ENCODE assay signal across 12 cellular contexts in the genomic region with DNA sequence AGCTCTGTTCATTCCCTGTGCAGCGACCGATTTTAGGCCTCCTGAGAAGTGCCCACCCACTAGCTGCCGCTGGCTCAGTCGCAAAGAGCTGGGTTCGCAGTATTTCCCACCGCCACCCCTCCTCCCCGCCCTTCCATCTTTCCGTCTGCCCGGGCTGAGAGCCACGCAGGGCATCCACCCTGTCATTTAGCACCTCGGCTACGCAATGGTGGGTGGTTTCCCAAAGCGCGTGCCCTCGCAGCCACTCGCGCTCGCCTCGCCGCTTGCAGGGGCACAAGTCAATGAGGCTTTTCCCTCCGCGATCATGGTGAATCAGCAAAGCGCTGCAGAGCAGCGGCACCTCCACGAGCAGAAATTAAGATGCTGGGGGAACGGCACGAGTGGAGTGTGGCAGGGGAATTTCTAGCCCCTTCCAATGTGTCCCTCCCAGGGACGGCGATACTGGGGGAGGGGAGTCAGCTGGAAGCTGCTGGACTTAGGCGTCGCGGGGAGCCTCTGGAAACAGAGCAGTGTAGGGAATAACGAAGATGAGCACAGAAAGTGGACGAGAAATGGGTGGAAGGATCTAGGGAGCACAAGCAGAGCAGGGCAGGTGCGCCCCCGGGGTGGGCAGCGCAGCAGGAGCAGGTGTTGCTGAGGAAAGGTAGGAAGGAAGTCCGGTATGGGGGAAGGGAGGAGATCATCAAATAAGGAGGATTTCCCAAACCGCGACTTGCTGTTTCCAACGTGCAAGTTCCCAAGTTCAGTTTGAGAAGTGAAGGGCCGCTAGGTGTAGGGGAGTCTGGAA. TPM values are rescaled to one million over a fixed set of nuclear protein-coding genes. Genes with fewer than 3 reads are reported as not detected.
A peak's percentile ranks its signal among the peaks of the same experiment; 100 is the strongest.
DNase-seq lines count a peak whose midpoint lies in the region; ATAC-seq, FAIRE-seq and TF ChIP-seq lines count a peak whose summit lies in the region.
"Had no signal": no experiment of that assay in that cellular context is flagged by ENCODE, and none has a peak within 500 bp of the region (broad histone marks: within the 10 kb centered on the region; RNA-seq: fewer than 3 reads in every experiment).

No MANE protein-coding gene starts in this region.

- H3K4me3 ChIP-seq in A673 (ENCODE audit: low read depth, low read length, poor library complexity, severe bottlenecking) (peak overlapping the region; percentile 2), H1 (ENCODE audit: extremely low read depth in 1 of 4, insufficient read depth in 2 of 4, low read depth in 3 of 4, low read length in 4 of 4) (peak overlapping the region; percentile 48 to 73 (median 49)), PC-3 (ENCODE audit: low read length) (no peak overlapping the region)

- TF ChIP-seq CTCF in A673 (conservative IDR thresholded peaks at IDR 0.05; ENCODE audit: low read depth, low read length) (no peak), H9 (conservative IDR thresholded peaks at IDR 0.05) (no peak), H1 (IDR thresholded peaks at IDR 0.05; ENCODE audit: control extremely low read depth in 1 of 3, insufficient read depth in 1 of 3, low read depth in 1 of 3, low read length in 3 of 3) (no peak), osteocyte (IDR thresholded peaks at IDR 0.05) (no peak), PC-3 (conservative IDR thresholded peaks at IDR 0.05; ENCODE audit: low read depth, low read length) (no peak)

- H2BK12ac ChIP-seq in H9 (ENCODE audit: insufficient read length, low read depth, low read length) (no peak overlapping the region), H1 (ENCODE audit: low read depth, low read length) (peak overlapping the region; percentile 17; the same call in 1 of the 2 replicates)

- no peaks in the 10 kb centered on the region for H3K79me2 ChIP-seq in H9 (ENCODE audit: insufficient read depth, low read length)
- H3K79me2 ChIP-seq in H1 (ENCODE audit: control insufficient read depth in 1 of 2, insufficient read depth in 2 of 2, low read length in 2 of 2): no peaks in the 10 kb centered on the region
- no peaks in the 10 kb centered on the region for H3K79me2 ChIP-seq in PC-3 (ENCODE audit: low read length)

- H3K9ac ChIP-seq in H9 (ENCODE audit: extremely low read depth, insufficient read length, low read length) (no peak overlapping the region), H1 (replicated peaks in 1 of 4; ENCODE audit: extremely low read depth in 1 of 4, low read depth in 3 of 4, low read length in 3 of 4) (no peak overlapping the region), PC-3 (ENCODE audit: low read length) (no peak overlapping the region)

- CTCF ChIA-PET in A673 (lab: Charles Lee): no interaction called here
- CTCF ChIA-PET in H1 (lab: Charles Lee; ENCODE audit: partially characterized antibody): no interaction called here
- CTCF ChIA-PET in PC-3 (lab: Charles Lee): no interaction called here

- H3K27ac Mint-ChIP-seq in H9: peak overlapping the region in 1 of 3 experiments; percentile 65; a peak in 2 of 7 replicates
- no peak overlapping the region for H3K27ac Mint-ChIP-seq in osteocyte (ENCODE audit: unreplicated experiment)

- no peak for TF ChIP-seq RAD21 in H1 (IDR thresholded peaks at IDR 0.05 in 1 of 2, conservative IDR thresholded peaks at IDR 0.05 in 1 of 2; ENCODE audit: low read depth in 2 of 2, low read length in 2 of 2)

- no CpG with 5 or more reads among the region's 42 CpGs for whole genome bisulfite sequencing in H9 (ENCODE audit: extremely low coverage, insufficient read length, low lambda C conversion rate)
- 1% methylated on average over 27 of the region's 42 CpGs; no CpG with 5 or more reads in 1 of the 2 experiments for WGBS in H1 (ENCODE audit: extremely low coverage in 1 of 2, insufficient coverage in 1 of 2, insufficient read length in 1 of 2, insufficient replicate concordance in 2 of 2, low coverage in 1 of 2, low lambda C conversion rate in 2 of 2, missing lambda C conversion rate in 1 of 2), 2 experiments

- no peak overlapping the region for H3K18ac ChIP-seq in H9 (ENCODE audit: insufficient read length, low read depth, low read length)
- peak overlapping the region; percentile 60; the same call in 1 of the 2 replicates for H3K18ac ChIP-seq in H1 (ENCODE audit: extremely low read depth, low read length)

- H3K14ac ChIP-seq in H9 (ENCODE audit: insufficient read depth, low read length): no peak overlapping the region; the same call in 1 of the 2 replicates
- H3K14ac ChIP-seq in H1 (ENCODE audit: insufficient read length): no peak overlapping the region

- H2BK5ac ChIP-seq in H9 (ENCODE audit: insufficient read length, low read length) (no peak overlapping the region), H1 (ENCODE audit: low read depth, low read length) (0 out of 2 replicates have a peak overlapping the region, but pooled peaks have one; percentile 35)

- H3K4me1 ChIP-seq in A673 (ENCODE audit: insufficient read depth, low read length, poor library complexity, severe bottlenecking): no peaks in the 10 kb centered on the region
- no peaks in the 10 kb centered on the region; the same call in 1 of the 2 replicates for H3K4me1 ChIP-seq in H9 (ENCODE audit: insufficient read depth, low read length)
- peaks cover 0 to 5% (median 0%) of the 10 kb centered on the region in 4 experiments; a peak in 3 of 7 replicates for H3K4me1 ChIP-seq in H1 (replicated peaks in 1 of 4; ENCODE audit: control insufficient read depth in 3 of 4, insufficient read depth in 4 of 4, low read length in 3 of 4)
- H3K4me1 ChIP-seq in PC-3 (ENCODE audit: insufficient read depth, low read length): no peaks in the 10 kb centered on the region

- H3K4me1 Mint-ChIP-seq in H9 (peaks cover 28 to 30% of the 10 kb centered on the region in 2 experiments), osteocyte (ENCODE audit: unreplicated experiment) (peaks cover 23% of the 10 kb centered on the region)

- intact Hi-C loops in A673 (cut with micrococcal nuclease; ENCODE audit: unreplicated experiment) (no loop called here), PC-3 (cut with micrococcal nuclease) (no loop called here)

- H3K27ac ChIP-seq in A673 (ENCODE audit: low read depth, low read length, poor library complexity, severe bottlenecking) (no peak overlapping the region), H9 (ENCODE audit: insufficient read length, low read depth, low read length) (no peak overlapping the region), H1 (ENCODE audit: low read depth, low read length) (no peak overlapping the region), PC-3 (ENCODE audit: low read length) (no peak overlapping the region)

- no peaks in the 10 kb centered on the region for H3F3A ChIP-seq in PC-3 (ENCODE audit: low read length, unreplicated experiment)

- H3K4ac ChIP-seq in H9 (ENCODE audit: low read depth, low read length) (no peak overlapping the region), H1 (replicated peaks; ENCODE audit: insufficient read length, low read depth, low read length) (peak overlapping the region; percentile 23)

- H4K20me1 ChIP-seq in H9 (ENCODE audit: control insufficient read depth, insufficient read depth, insufficient read length) (no peaks in the 10 kb centered on the region), H1 (replicated peaks in 1 of 2; ENCODE audit: control insufficient read depth in 1 of 2, insufficient read depth in 2 of 2, low read length in 2 of 2) (no peaks in the 10 kb centered on the region), PC-3 (ENCODE audit: low read length) (no peaks in the 10 kb centered on the region)

- H3K9me2 ChIP-seq in PC-3 (replicated peaks; ENCODE audit: low read length): no peaks in the 10 kb centered on the region

- H3K79me1 ChIP-seq in H9 (ENCODE audit: insufficient read depth, low read depth, low read length, poor library complexity, severe bottlenecking) (no peaks in the 10 kb centered on the region), H1 (ENCODE audit: low read depth, low read length) (no peaks in the 10 kb centered on the region)

- H3K23ac ChIP-seq in H9 (ENCODE audit: insufficient read length, low read depth, low read length): no peak overlapping the region
- no peak overlapping the region for H3K23ac ChIP-seq in H1 (ENCODE audit: insufficient read length)

- no peak overlapping the region for H4K5ac ChIP-seq in H9 (ENCODE audit: insufficient read length, low read depth, low read length)
- no peak overlapping the region for H4K5ac ChIP-seq in H1 (ENCODE audit: insufficient read length, low read depth, low read length)

- ATAC-seq in PC-3: no peak
- ATAC-seq in HG02970 (IDR thresholded peaks at IDR 0.05; ENCODE audit: low FRiP score, unreplicated experiment): no peak
- no peak for ATAC-seq in GM18873 (IDR thresholded peaks at IDR 0.05; ENCODE audit: low FRiP score, unreplicated experiment)

- TF ChIP-seq POLR2A in H1 (IDR thresholded peaks at IDR 0.05; ENCODE audit: control extremely low read depth in 1 of 2, low read depth in 2 of 2, low read length in 2 of 2): no peak

- H4K8ac ChIP-seq in H9 (replicated peaks; ENCODE audit: insufficient read length, low read depth, low read length) (no peak overlapping the region), H1 (ENCODE audit: extremely low read depth, insufficient read depth, low read length) (no peak overlapping the region)

- H3K56ac ChIP-seq in H9 (ENCODE audit: insufficient read length, low read depth, low read length) (no peak overlapping the region), H1 (replicated peaks; ENCODE audit: insufficient read length, low read depth, low read length) (peak overlapping the region; percentile 16)

- BruUV-seq in A673 (replicated peaks; lab: Mats Ljungman, UMichigan) (no TSS peak), PC-3 (replicated peaks; lab: Mats Ljungman, UMichigan) (no TSS peak)

- H2BK120ac ChIP-seq in H9 (ENCODE audit: low read depth, low read length, poor library complexity, severe bottlenecking) (no peak overlapping the region), H1 (replicated peaks; ENCODE audit: low read depth, low read length) (no peak overlapping the region)

- no peak overlapping the region for H3T11ph ChIP-seq in H9 (ENCODE audit: low read length)

- H3K4me3 Mint-ChIP-seq in H9 (peak overlapping the region; percentile 73 to 91), osteocyte (ENCODE audit: unreplicated experiment) (peak overlapping the region; percentile 58)

- H3K23me2 ChIP-seq in H9 (ENCODE audit: insufficient read length, low read depth, low read length, poor library complexity, severe bottlenecking) (peaks cover 37% of the 10 kb centered on the region), H1 (ENCODE audit: low read depth, low read length) (peaks cover 20% of the 10 kb centered on the region; the same call in 1 of the 2 replicates)

- H3K27me3 Mint-ChIP-seq in H9 (ENCODE audit: low read depth) (peaks cover 68% of the 10 kb centered on the region), osteocyte (ENCODE audit: unreplicated experiment) (peaks cover 73% of the 10 kb centered on the region)

- peak overlapping the region; percentile 98 for H3K4me2 ChIP-seq in H9 (ENCODE audit: insufficient read depth, insufficient read length, low read length)
- H3K4me2 ChIP-seq in H1 (ENCODE audit: insufficient read depth in 1 of 2, low read depth in 2 of 2, low read length in 2 of 2): peak overlapping the region; percentile 83 to 97
- H3K4me2 ChIP-seq in PC-3 (ENCODE audit: low read length): no peak overlapping the region

- H3K9me3 ChIP-seq in A673 (ENCODE audit: low read depth, low read length, poor library complexity, severe bottlenecking): no peaks in the 10 kb centered on the region
- no peaks in the 10 kb centered on the region for H3K9me3 ChIP-seq in H9 (ENCODE audit: control insufficient read depth, low read depth, low read length)
- no peaks in the 10 kb centered on the region for H3K9me3 ChIP-seq in H1 (ENCODE audit: insufficient read depth in 2 of 2, low read depth in 1 of 2, low read length in 1 of 2)
- no peaks in the 10 kb centered on the region for H3K9me3 ChIP-seq in PC-3 (ENCODE audit: low read length)

- peaks cover 2 to 4% of the 10 kb centered on the region in 2 experiments; a peak in 2 of 5 replicates for H3K9me3 Mint-ChIP-seq in H9
- no peaks in the 10 kb centered on the region for H3K9me3 Mint-ChIP-seq in osteocyte (ENCODE audit: unreplicated experiment)

- no peak for FAIRE-seq in H1 (lab: Jason Lieb, UNC)
- FAIRE-seq: endometrium had no signal

- H2BK15ac ChIP-seq in H9 (ENCODE audit: low read depth, low read length) (no peak overlapping the region), H1 (ENCODE audit: low read length) (no peak overlapping the region; the same call in 1 of the 2 replicates)

- H4K91ac ChIP-seq in H9 (ENCODE audit: insufficient read length, low read depth, low read length): no peak overlapping the region
- no peak overlapping the region for H4K91ac ChIP-seq in H1 (replicated peaks; ENCODE audit: insufficient read length, low read length)

- DNase-seq in A673 (ENCODE audit: low spot score) (no peak), H9 (peak; percentile 42), H1 (ENCODE audit: low read depth in 1 of 2, low spot score in 2 of 2) (peak in 1 of 2 experiments; percentile 44), osteocyte (ENCODE audit: extremely low spot score, unreplicated experiment) (no peak), PC-3 (no peak), SKM-1 (lab: John Stamatoyannopoulos, UW; ENCODE audit: unreplicated experiment) (no peak)
- DNase-seq: DND-41; stimulated activated CD8-positive, alpha-beta memory T cell treated with anti-CD3 and anti-CD28 coated beads, Interleukin-4, amount 100 ng/mL, for 48 hours had no signal

- H3K36me3 ChIP-seq in A673 (ENCODE audit: insufficient read depth, low read length, poor library complexity, severe bottlenecking) (no peaks in the 10 kb centered on the region), H1 (ENCODE audit: control insufficient read depth in 2 of 4, insufficient read depth in 4 of 4, low read length in 3 of 4) (no peaks in the 10 kb centered on the region), PC-3 (ENCODE audit: low read depth, low read length) (no peaks in the 10 kb centered on the region)

- H2AK5ac ChIP-seq in H9 (ENCODE audit: insufficient read length, low read length): no peak overlapping the region
- no peak overlapping the region for H2AK5ac ChIP-seq in H1 (ENCODE audit: low read depth, low read length)

- TF ChIP-seq EP300 in H1 (IDR thresholded peaks at IDR 0.05; ENCODE audit: borderline replicate concordance in 1 of 2, low read depth in 2 of 2, low read length in 2 of 2): no peak

- no peak overlapping the region for H2BK20ac ChIP-seq in H9 (ENCODE audit: low read depth, low read length, poor library complexity, severe bottlenecking)
- no peak overlapping the region for H2BK20ac ChIP-seq in H1 (ENCODE audit: low read length)

- POLR2A ChIA-PET in A673 (lab: Charles Lee; ENCODE audit: low non-redundant PET) (no interaction called here), H1 (lab: Charles Lee; ENCODE audit: partially characterized antibody) (no interaction called here), PC-3 (lab: Charles Lee; ENCODE audit: unreplicated experiment) (no interaction called here)

- peaks cover 77% of the 10 kb centered on the region for H3K27me3 ChIP-seq in A673 (replicated peaks; ENCODE audit: insufficient read depth, low read depth, low read length, poor library complexity)
- peaks cover 7% of the 10 kb centered on the region; the same call in 1 of the 2 replicates for H3K27me3 ChIP-seq in H9 (ENCODE audit: insufficient read depth, low read length)
- peaks cover 0 to 29% (median 17%) of the 10 kb centered on the region in 4 experiments; a peak in 5 of 7 replicates for H3K27me3 ChIP-seq in H1 (replicated peaks in 1 of 4; ENCODE audit: control insufficient read depth in 3 of 4, extremely low read depth in 1 of 4, insufficient read depth in 3 of 4, low read length in 3 of 4)
- H3K27me3 ChIP-seq in PC-3 (ENCODE audit: low read length): peaks cover 63% of the 10 kb centered on the region

- no peak overlapping the region for H2AFZ ChIP-seq in H9 (ENCODE audit: low read length)
- peak overlapping the region; percentile 53 for H2AFZ ChIP-seq in H1 (ENCODE audit: low read length)
- H2AFZ ChIP-seq in PC-3 (ENCODE audit: low read length): no peak overlapping the region

- H3K36me3 Mint-ChIP-seq in H9 (ENCODE audit: insufficient read depth in 1 of 3, low read depth in 3 of 3) (no peaks in the 10 kb centered on the region), osteocyte (ENCODE audit: unreplicated experiment) (no peaks in the 10 kb centered on the region)

RNA-seq across cellular contexts. Expression of a gene that starts 2.4 kb away (rescaled TPM):
- total RNA-seq in A673 (2021): 0.02 TPM in 1 of 2 replicates, not detected in the other
- total RNA-seq in H9 (2021): 1.4 and 2.3 TPM in 2 replicates
- 2.4 and 3.3 TPM in 2 replicates for total RNA-seq in H1 (2021; fragmentation: NEBNext Ultra II Directional; extraction: Animal tissue kit (Norgen Biotek cat#: 25700))
- 0.53 and 0.60 TPM in 2 replicates for polyA plus RNA-seq in H1 (2011; rRNA removed)
- polyA plus RNA-seq in H1 (2011; cell fraction: cytosol; rRNA removed): 0.63 TPM
- 2.6 TPM for polyA plus RNA-seq in H1 (2011; cell fraction: nucleus; rRNA removed)
- 1.0 to 1.4 TPM (median 1.1 TPM) in 4 replicates for polyA plus RNA-seq in H1 (2012, experiment 1 of 2)
- polyA plus RNA-seq in H1 (2012, experiment 2 of 2): 0.34 TPM
- polyA plus RNA-seq in H1 (2013, experiment 1 of 2): 1.1 TPM
- 0.90 TPM for polyA plus RNA-seq in H1 (2013, experiment 2 of 2)
- polyA minus RNA-seq in H1 (2011; rRNA and poly(A)+ RNA removed): 4.6 and 5.0 TPM in 2 replicates
- polyA minus RNA-seq in H1 (2011; cell fraction: cytosol; rRNA and poly(A)+ RNA removed): 2.6 TPM
- 4.6 TPM for polyA minus RNA-seq in H1 (2011; cell fraction: nucleus; rRNA and poly(A)+ RNA removed)
- 0.05 and 0.16 TPM in 2 replicates for total RNA-seq in osteocyte
- total RNA-seq in PC-3 (2014; rRNA removed): not detected in 2 replicates
- total RNA-seq: activated CD8-positive, alpha-beta memory T cell treated with anti-CD3 and anti-CD28 coated beads for 36 hours had no signal
